In genomic region chr6:21593412-21593926, GRCh38 we compare ENCODE assay signal across 8 cellular contexts. TPM values are rescaled to one million over a fixed set of nuclear protein-coding genes. Genes with fewer than 3 reads are reported as not detected.
DNase-seq lines count a peak whose midpoint lies in the region; ATAC-seq and TF ChIP-seq lines count a peak whose summit lies in the region.

Gene SOX4 (plus strand): TSS chr6:21593751. CDS start chr6:21594535, 784 bp downstream.

- no peak for TF ChIP-seq RAD21 in Ishikawa (IDR thresholded peaks at IDR 0.05; ENCODE audit: low read depth)

- H3K4me3 ChIP-seq in OCI-LY7 (ENCODE audit: low read depth, low read length, poor library complexity, severe bottlenecking), result peak within 1 kb of the TSS; percentile 94
- peak within 1 kb of the TSS; percentile 68 to 95 (median 90) for H3K4me3 ChIP-seq in fibroblast of lung (replicated peaks in 1 of 4; ENCODE audit: control extremely low read depth in 1 of 4, insufficient read depth in 1 of 4, low read depth in 3 of 4, low read length in 4 of 4)
- peak within 1 kb of the TSS; percentile 82 to 83 for H3K4me3 ChIP-seq in muscle layer of colon (ENCODE audit: low read depth in 1 of 2, low read length in 2 of 2)

- CTCF ChIA-PET in OCI-LY7 (lab: Charles Lee; ENCODE audit: unreplicated experiment), result interaction anchor here (0.6 to 1.3 kb wide), 2 partner anchors 20 to 1191 kb away, joined by 3 read pairs; no protein-coding TSS in a partner anchor

- H3K4me2 ChIP-seq in OCI-LY7 (ENCODE audit: low read length) (peak within 1 kb of the TSS; percentile 71), fibroblast of lung (ENCODE audit: extremely low read depth, insufficient read depth, low read length) (peak within 1 kb of the TSS; percentile 98)

- H3K27me3 ChIP-seq in fibroblast of lung (ENCODE audit: control insufficient read depth, insufficient read depth, low read length) (no peaks in the 10 kb centered on the region), muscle layer of colon (ENCODE audit: control insufficient read depth in 1 of 2, insufficient read depth in 2 of 2, low read length in 2 of 2) (no peaks in the 10 kb centered on the region)

- no peaks in the 10 kb centered on the region for H3K36me3 Mint-ChIP-seq in activated T-cell treated with anti-CD3 and anti-CD28 coated beads, Interleukin-2, amount 50 U/mL, for 4 hours (ENCODE audit: insufficient read depth)

- H4K20me1 ChIP-seq in OCI-LY7 (ENCODE audit: insufficient read depth, low read length) (peaks cover 9% of the 10 kb centered on the region; the same call in 1 of the 2 replicates), fibroblast of lung (ENCODE audit: control insufficient read depth, extremely low read depth, insufficient read depth, low read length) (no peaks in the 10 kb centered on the region)

- intact Hi-C loops in OCI-LY7 (cut with micrococcal nuclease; ENCODE audit: unreplicated experiment), result loop anchor here (5.0 kb wide), 1 partner anchor 1191 kb away; the partner anchor contains the start of gene E2F3

- H3K4me1 Mint-ChIP-seq in activated T-cell treated with anti-CD3 and anti-CD28 coated beads, Interleukin-2, amount 50 U/mL, for 4 hours (ENCODE audit: low read depth), result peaks cover 21% of the 10 kb centered on the region

- no peaks in the 10 kb centered on the region for H3K9me2 ChIP-seq in OCI-LY7 (ENCODE audit: insufficient read depth, low read length)

- peak within 1 kb of the TSS; percentile 78 for H3K9ac ChIP-seq in fibroblast of lung (ENCODE audit: insufficient read depth, low read length)
- H3K9ac ChIP-seq in muscle layer of colon (ENCODE audit: low read length), result peak within 1 kb of the TSS; percentile 41

- peak; percentile 62 for ATAC-seq in GM21786 (IDR thresholded peaks at IDR 0.05; ENCODE audit: unreplicated experiment)
- peak; percentile 63 to 66 for ATAC-seq in activated T-cell treated with anti-CD3 and anti-CD28 coated beads, Interleukin-2, amount 50 U/mL, for 4 hours

- H3K9me3 ChIP-seq in OCI-LY7 (ENCODE audit: low read length) (no peaks in the 10 kb centered on the region), fibroblast of lung (ENCODE audit: control insufficient read depth, insufficient read depth, low read depth, low read length) (no peaks in the 10 kb centered on the region), muscle layer of colon (ENCODE audit: low read length) (no peaks in the 10 kb centered on the region)

- no peaks in the 10 kb centered on the region for H3K9me3 Mint-ChIP-seq in activated T-cell treated with anti-CD3 and anti-CD28 coated beads, Interleukin-2, amount 50 U/mL, for 4 hours

- H2AFZ ChIP-seq in OCI-LY7 (ENCODE audit: low read length) (peak within 1 kb of the TSS; percentile 53; the same call in 1 of the 2 replicates), fibroblast of lung (ENCODE audit: low read length) (peak within 1 kb of the TSS; percentile 93)

- H3K27ac ChIP-seq in OCI-LY7 (ENCODE audit: low read depth, low read length, poor library complexity, severe bottlenecking) (peak within 1 kb of the TSS; percentile 67), fibroblast of lung (ENCODE audit: insufficient read depth, low read length) (peak within 1 kb of the TSS; percentile 87), muscle layer of colon (ENCODE audit: low read depth, low read length) (peak within 1 kb of the TSS; percentile 85)

- TF ChIP-seq CTCF in OCI-LY7 (conservative IDR thresholded peaks at IDR 0.05; ENCODE audit: low read length), result no peak
- TF ChIP-seq CTCF in fibroblast of lung (conservative IDR thresholded peaks at IDR 0.05 in 1 of 2, IDR thresholded peaks at IDR 0.05 in 1 of 2; ENCODE audit: low read depth in 1 of 2, low read length in 2 of 2), result no peak

- no peak for TF ChIP-seq EP300 in Ishikawa (IDR thresholded peaks at IDR 0.05; ENCODE audit: borderline replicate concordance)

- H3K4me1 ChIP-seq in OCI-LY7 (ENCODE audit: insufficient read depth, low read length, poor library complexity, severe bottlenecking) (peaks cover 29% of the 10 kb centered on the region), fibroblast of lung (ENCODE audit: control insufficient read depth, extremely low read depth, insufficient read depth, low read length) (no peaks in the 10 kb centered on the region), muscle layer of colon (ENCODE audit: insufficient read depth, low read length) (peaks cover 10% of the 10 kb centered on the region)

- TSS peak; percentile 74 for BruUV-seq in OCI-LY7 (replicated peaks; lab: Mats Ljungman, UMichigan)

- peak within 1 kb of the TSS; percentile 79 for H3K4me3 Mint-ChIP-seq in activated T-cell treated with anti-CD3 and anti-CD28 coated beads, Interleukin-2, amount 50 U/mL, for 4 hours

- H3K36me3 ChIP-seq in OCI-LY7 (ENCODE audit: insufficient read depth, low read length) (peaks cover 33% of the 10 kb centered on the region), fibroblast of lung (ENCODE audit: control insufficient read depth, insufficient read depth, low read length) (no peaks in the 10 kb centered on the region), muscle layer of colon (ENCODE audit: insufficient read depth, low read length) (no peaks in the 10 kb centered on the region)

- H3K79me2 ChIP-seq in OCI-LY7 (ENCODE audit: insufficient read depth, low read depth, low read length) (peaks cover 47% of the 10 kb centered on the region), fibroblast of lung (ENCODE audit: control insufficient read depth, insufficient read depth, low read length) (peaks cover 18% of the 10 kb centered on the region)

- peaks cover 47% of the 10 kb centered on the region for H3K27me3 Mint-ChIP-seq in activated T-cell treated with anti-CD3 and anti-CD28 coated beads, Interleukin-2, amount 50 U/mL, for 4 hours (ENCODE audit: low read depth)

- DNase-seq in ELF-1 (ENCODE audit: low read depth, low spot score), result peak; percentile 98
- DNase-seq in OCI-LY7 (ENCODE audit: low spot score), result peak; percentile 98
- DNase-seq in activated T-cell treated with anti-CD3 and anti-CD28 coated beads, Interleukin-2, amount 50 U/mL, for 4 hours, result peak; percentile 50
- DNase-seq in fibroblast of lung (ENCODE audit: low read depth in 2 of 2), result peak; percentile 98
- peak; percentile 93 for DNase-seq in superior temporal gyrus (ENCODE audit: extremely low spot score)

- POLR2A ChIA-PET in OCI-LY7 (lab: Charles Lee), result interaction anchor here (0.6 to 3.3 kb wide), 28 partner anchors 8 to 1995 kb away, joined by 3 to 41 read pairs (median 4); partner anchors contain the start of gene CDKAL1

TF ChIP-seq in Ishikawa, 13 proteins besides CTCF, POLR2A, EP300 and RAD21 (continues in another document):
- TF ChIP-seq REST (IDR thresholded peaks at IDR 0.05; ENCODE audit: low read depth), result no peak
- peak; percentile 63; the same call in 1 of the 2 replicates for TF ChIP-seq TAF1 (IDR thresholded peaks at IDR 0.05; ENCODE audit: low read depth)
- 0 out of 2 replicates have a peak, but pooled peaks have one; percentile 14 for TF ChIP-seq TEAD4 (IDR thresholded peaks at IDR 0.05)
- no peak for TF ChIP-seq TCF12 (IDR thresholded peaks at IDR 0.05; ENCODE audit: low read depth)
- TF ChIP-seq NFIC (IDR thresholded peaks at IDR 0.05), result peak; percentile 11; the same call in 1 of the 2 replicates
- TF ChIP-seq MAX (IDR thresholded peaks at IDR 0.05), result no peak
- TF ChIP-seq CREB1 (IDR thresholded peaks at IDR 0.05; ENCODE audit: low read depth), result no peak
- TF ChIP-seq EGR1 (IDR thresholded peaks at IDR 0.05), result no peak
- no peak for TF ChIP-seq USF1 (IDR thresholded peaks at IDR 0.05)
- no peak for TF ChIP-seq YY1 (IDR thresholded peaks at IDR 0.05; ENCODE audit: low read depth)
- no peak for TF ChIP-seq CEBPB (IDR thresholded peaks at IDR 0.05)
- no peak; the same call in 1 of the 2 replicates for TF ChIP-seq ZBTB7A (IDR thresholded peaks at IDR 0.05; ENCODE audit: low read depth)

RNA-seq across cellular contexts. Expression of gene SOX4, which starts in this region (rescaled TPM):
- total RNA-seq in OCI-LY7 (2014; rRNA removed; shearing (Covaris generic)), result 55.2 and 55.3 TPM in 2 replicates
- total RNA-seq in OCI-LY7 (2022) (58.1 and 78.1 TPM in 2 replicates), fibroblast of lung (38.1 and 41.9 TPM in 2 replicates)
- 1 to 10 TPM in 1 of 3 donors, under 1 TPM in 2; 0.63 to 1.3 (median 0.71) TPM for total RNA-seq in activated T-cell treated with anti-CD3 and anti-CD28 coated beads, Interleukin-2, amount 50 U/mL, for 4 hours
- polyA plus RNA-seq in fibroblast of lung, result 5.1 and 6.5 TPM in 2 replicates
- 8.2 and 9.9 TPM in 2 replicates for polyA plus RNA-seq in fibroblast of lung (2012)
- 1.8 and 2.7 TPM in 2 replicates for polyA minus RNA-seq in fibroblast of lung (ENCODE audit: low replicate concordance)

Comparison
In these comparisons a context has a peak if more than half of its experiments do, and no peak if none do; other contexts are left out.
1. Peak in every context shown above with its lines: DNase-seq, ATAC-seq, H3K4me3 ChIP-seq and H3K27ac ChIP-seq.
2. RNA of gene SOX4 (total RNA-seq): 55.2 to 78.1 TPM in OCI-LY7 and 38.1 to 41.9 TPM in fibroblast of lung; 0.63 to 1.3 TPM in activated T-cell treated with anti-CD3 and anti-CD28 coated beads, Interleukin-2, amount 50 U/mL, for 4 hours; every median in the first group is over 10 times any median in the second.